9 cellular contexts compared by ENCODE assay signal in the genomic region with DNA sequence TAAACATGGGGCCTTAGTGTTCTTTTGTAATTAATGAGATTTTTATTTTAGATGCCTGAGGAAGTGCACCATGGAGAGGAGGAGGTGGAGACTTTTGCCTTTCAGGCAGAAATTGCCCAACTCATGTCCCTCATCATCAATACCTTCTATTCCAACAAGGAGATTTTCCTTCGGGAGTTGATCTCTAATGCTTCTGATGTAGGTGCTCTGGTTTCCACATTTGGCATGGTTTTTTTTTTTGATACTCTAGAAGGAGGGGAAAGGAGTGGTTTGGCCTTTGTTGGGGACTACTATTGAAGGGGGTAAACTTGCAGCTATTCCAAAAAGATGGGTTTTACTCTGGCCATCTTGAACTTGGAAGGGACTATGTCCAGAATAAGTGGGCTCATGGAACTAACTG. TPM values are rescaled to one million over a fixed set of nuclear protein-coding genes. Genes with fewer than 3 reads are reported as not detected.
DNase-seq lines count a peak whose midpoint lies in the region; ATAC-seq and TF ChIP-seq lines count a peak whose summit lies in the region.
"Had no signal": no experiment of that assay in that cellular context is flagged by ENCODE, and none has a peak within 500 bp of the region (broad histone marks: within the 10 kb centered on the region; RNA-seq: fewer than 3 reads in every experiment).

No MANE protein-coding gene starts in this region.

- H3K4me2 ChIP-seq in DND-41 (ENCODE audit: insufficient read depth, low read length) (peak overlapping the region; percentile 92), trophoblast cell (ENCODE audit: low read length) (peak overlapping the region; percentile 77)

- TF ChIP-seq CTCF in DND-41 (IDR thresholded peaks at IDR 0.05; ENCODE audit: borderline replicate concordance, extremely low read depth, low read length, poor library complexity, severe bottlenecking) (no peak), RWPE2 (IDR thresholded peaks at IDR 0.05; ENCODE audit: poor library complexity, severe bottlenecking) (no peak), epithelial cell of proximal tubule (conservative IDR thresholded peaks at IDR 0.05; ENCODE audit: low read depth, low read length) (no peak)

- H3K9ac ChIP-seq in DND-41 (ENCODE audit: low read depth, low read length) (peak overlapping the region; percentile 93), trophoblast cell (ENCODE audit: low read length) (no peak overlapping the region)

- peak overlapping the region; percentile 84 to 94; a peak in 3 of 4 replicates for H3K4me3 ChIP-seq in DND-41 (ENCODE audit: low read depth in 1 of 2, low read length in 2 of 2)
- H3K4me3 ChIP-seq in RWPE2 (ENCODE audit: severe bottlenecking), result peak overlapping the region; percentile 93
- H3K4me3 ChIP-seq in epithelial cell of proximal tubule (ENCODE audit: low read depth, low read length), result peak overlapping the region; percentile 76
- H3K4me3 ChIP-seq in trophoblast cell (ENCODE audit: low read depth, low read length), result no peak overlapping the region

- H3K9me3 ChIP-seq in DND-41 (ENCODE audit: insufficient read depth, low read length, severe bottlenecking) (no peaks in the 10 kb centered on the region), RWPE2 (ENCODE audit: severe bottlenecking) (no peaks in the 10 kb centered on the region), trophoblast cell (ENCODE audit: insufficient read depth, low read depth, low read length) (no peaks in the 10 kb centered on the region)

- H3K18ac ChIP-seq in trophoblast cell (ENCODE audit: low read length), result no peak overlapping the region

- no peak overlapping the region for H2BK12ac ChIP-seq in trophoblast cell (ENCODE audit: low read length)

- DNase-seq in DND-41 (no peak), RWPE2 (ENCODE audit: low spot score) (no peak), epithelial cell of proximal tubule (ENCODE audit: low read depth) (no peak), trophoblast cell (no peak), NCI-H524 (lab: John Stamatoyannopoulos, UW) (no peak), NCI-H1048 (lab: John Stamatoyannopoulos, UW) (no peak), putamen (ENCODE audit: low spot score) (no peak)
- no peak for DNase-seq in stimulated activated CD4-positive, alpha-beta T cell treated with anti-CD3 and anti-CD28 coated beads, Interleukin-15, amount 100 ng/mL, for 24 hours
- DNase-seq: NCI-H446 treated with DMSO at 0.1 percent for 48 hours had no signal

- H2AFZ ChIP-seq in DND-41 (ENCODE audit: low read depth, low read length) (no peak overlapping the region), trophoblast cell (ENCODE audit: insufficient read depth, low read length, poor library complexity) (no peak overlapping the region)

- no peak overlapping the region for H3K23ac ChIP-seq in trophoblast cell (ENCODE audit: low read length)

- ATAC-seq in DND-41 (ENCODE audit: insufficient read depth, low read depth), result no peak
- ATAC-seq in RWPE2 (ENCODE audit: low read depth), result no peak

- H3K79me1 ChIP-seq in trophoblast cell (ENCODE audit: low read length), result peaks cover 16% of the 10 kb centered on the region

- peak overlapping the region; percentile 84 for H3K4ac ChIP-seq in trophoblast cell (ENCODE audit: low read depth, low read length)

- H3K14ac ChIP-seq in trophoblast cell (ENCODE audit: low read length), result no peak overlapping the region

- H4K20me1 ChIP-seq in DND-41 (ENCODE audit: insufficient read depth, low read length), result peaks cover 63% of the 10 kb centered on the region

- H3K79me2 ChIP-seq in DND-41 (ENCODE audit: insufficient read depth, low read length) (peaks cover 51% of the 10 kb centered on the region), trophoblast cell (ENCODE audit: control insufficient read depth, insufficient read depth, low read length, poor library complexity) (peaks cover 21% of the 10 kb centered on the region)

- no peak overlapping the region for H2BK120ac ChIP-seq in trophoblast cell (ENCODE audit: insufficient read depth, low read length, poor library complexity)

- no peak overlapping the region for H2AK5ac ChIP-seq in trophoblast cell (ENCODE audit: low read length)

- H3K27ac ChIP-seq in DND-41 (ENCODE audit: low read length) (peak overlapping the region; percentile 92; the same call in 1 of the 2 replicates), RWPE2 (ENCODE audit: poor library complexity, severe bottlenecking) (peak overlapping the region; percentile 89), trophoblast cell (ENCODE audit: low read depth, low read length) (no peak overlapping the region)

- H3K36me3 ChIP-seq in DND-41 (ENCODE audit: insufficient read depth, low read length), result peaks cover 61% of the 10 kb centered on the region
- peaks cover 66% of the 10 kb centered on the region for H3K36me3 ChIP-seq in RWPE2 (ENCODE audit: low read depth)
- H3K36me3 ChIP-seq in trophoblast cell (ENCODE audit: control insufficient read depth in 1 of 2, insufficient read depth in 2 of 2, low read length in 2 of 2), result peaks cover 28 to 49% of the 10 kb centered on the region in 2 experiments

- H4K91ac ChIP-seq in trophoblast cell (ENCODE audit: low read depth, low read length), result no peak overlapping the region

- H4K12ac ChIP-seq in trophoblast cell (ENCODE audit: low read depth, low read length), result no peak overlapping the region

- H4K8ac ChIP-seq in trophoblast cell (ENCODE audit: low read depth, low read length), result no peak overlapping the region

- WGBS in trophoblast cell (ENCODE audit: extremely low coverage, insufficient coverage, insufficient read length), result no CpG with 5 or more reads among the region's 1 CpG

- no peak overlapping the region for H2BK5ac ChIP-seq in trophoblast cell (ENCODE audit: low read depth, low read length, poor library complexity)

- H3K27me3 ChIP-seq in DND-41 (ENCODE audit: insufficient read depth, low read length, poor library complexity), result no peaks in the 10 kb centered on the region
- no peaks in the 10 kb centered on the region for H3K27me3 ChIP-seq in RWPE2 (ENCODE audit: insufficient read depth, poor library complexity, severe bottlenecking)
- H3K27me3 ChIP-seq in trophoblast cell (ENCODE audit: insufficient read depth, low read length), result no peaks in the 10 kb centered on the region

- H3K4me1 ChIP-seq in DND-41 (ENCODE audit: insufficient read depth, low read length), result peaks cover 55% of the 10 kb centered on the region
- peaks cover 9% of the 10 kb centered on the region for H3K4me1 ChIP-seq in RWPE2 (ENCODE audit: insufficient read depth, poor library complexity, severe bottlenecking)
- H3K4me1 ChIP-seq in trophoblast cell (ENCODE audit: control insufficient read depth in 1 of 2, insufficient read depth in 2 of 2, low read length in 2 of 2), result peaks cover 2 to 10% of the 10 kb centered on the region in 2 experiments

RNA-seq across cellular contexts. Expression of a gene that starts 1.7 kb away (rescaled TPM):
- 1,541 and 1,680 TPM in 2 replicates for total RNA-seq in epithelial cell of proximal tubule
- polyA plus RNA-seq in trophoblast cell (2013), result 916 and 940 TPM in 2 replicates

RNA-seq across cellular contexts. Expression of a gene that starts 8.7 kb away (rescaled TPM):
- 70.9 and 76.8 TPM in 2 replicates for total RNA-seq in epithelial cell of proximal tubule
- 48.9 and 52.5 TPM in 2 replicates for polyA plus RNA-seq in trophoblast cell (2013)

RNA-seq across cellular contexts. Expression of a gene that starts 16.8 kb away (rescaled TPM):
- 61.6 and 131 TPM in 2 replicates for total RNA-seq in epithelial cell of proximal tubule
- 8.6 and 10.1 TPM in 2 replicates for polyA plus RNA-seq in trophoblast cell (2013)

RNA-seq across cellular contexts. Expression of a gene that starts 21.7 kb away (rescaled TPM):
- total RNA-seq in epithelial cell of proximal tubule, result 0.07 TPM in 1 of 2 replicates, not detected in the other
- polyA plus RNA-seq in trophoblast cell (2013), result 0.01 TPM in 2 replicates

RNA-seq across cellular contexts. Expression of a gene that starts 25.2 kb away (rescaled TPM):
- 47.6 and 78.6 TPM in 2 replicates for total RNA-seq in epithelial cell of proximal tubule
- polyA plus RNA-seq in trophoblast cell (2013), result 99.2 and 101 TPM in 2 replicates
